16 cellular contexts compared by ENCODE assay signal in the genomic region with DNA sequence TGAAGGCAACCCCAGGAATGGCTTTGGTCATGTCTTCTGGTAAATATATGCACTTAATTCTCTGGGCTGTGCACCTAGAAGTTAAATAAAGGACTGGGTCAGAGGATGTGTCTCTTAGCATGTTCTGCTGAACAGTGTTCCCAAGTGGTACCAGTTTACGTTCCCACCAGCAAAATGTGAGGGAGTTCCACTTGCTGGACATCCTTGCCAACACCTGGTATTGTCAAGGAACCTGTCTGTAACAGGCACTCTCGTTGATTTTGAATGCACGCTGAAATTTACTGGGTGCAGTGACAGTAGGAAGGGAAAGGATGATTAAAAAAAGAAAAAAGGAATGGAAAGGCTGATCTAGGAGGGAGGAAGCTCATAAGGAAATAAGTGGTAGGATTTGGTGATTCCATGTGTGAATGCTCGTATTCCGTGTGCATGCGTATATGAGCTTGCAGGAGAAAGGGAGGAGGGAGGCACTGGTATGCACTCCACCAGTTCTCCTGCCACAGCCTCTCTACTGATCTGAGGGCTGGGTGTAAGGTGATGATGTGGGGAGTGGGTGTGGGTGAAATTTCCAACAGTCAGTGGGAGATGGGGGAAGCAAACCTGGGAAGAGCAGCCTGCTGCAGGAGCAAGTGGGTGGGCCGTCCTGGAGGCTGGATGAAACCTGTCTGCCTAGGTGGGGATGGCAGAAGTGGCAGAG. TPM values are rescaled to one million over a fixed set of nuclear protein-coding genes. Genes with fewer than 3 reads are reported as not detected.
DNase-seq lines count a peak whose midpoint lies in the region; ATAC-seq and TF ChIP-seq lines count a peak whose summit lies in the region.
"Had no signal": no experiment of that assay in that cellular context is flagged by ENCODE, and none has a peak within 500 bp of the region (broad histone marks: within the 10 kb centered on the region; RNA-seq: fewer than 3 reads in every experiment).

No MANE protein-coding gene starts in this region.

- H3K36me3 Mint-ChIP-seq in activated naive CD4-positive, alpha-beta T cell treated with anti-CD3 and anti-CD28 coated beads, Interleukin-2, amount 10 ng/mL, durations not matched to agents 7 days and 5 days, result peaks cover 50% of the 10 kb centered on the region
- H3K36me3 Mint-ChIP-seq in activated naive CD4-positive, alpha-beta T cell treated with anti-CD3 and anti-CD28 coated beads for 36 hours (ENCODE audit: low read depth), result peaks cover 36% of the 10 kb centered on the region
- peaks cover 59% of the 10 kb centered on the region for H3K36me3 Mint-ChIP-seq in activated CD8-positive, alpha-beta T cell treated with anti-CD3 and anti-CD28 coated beads, Interleukin-2, amount 10 ng/mL, durations not matched to agents 7 days and 5 days (ENCODE audit: low read depth)
- H3K36me3 Mint-ChIP-seq in immature natural killer cell, result peaks cover 0 to 19% (median 10%) of the 10 kb centered on the region in 3 donors
- peaks cover 51% of the 10 kb centered on the region for H3K36me3 Mint-ChIP-seq in stimulated activated memory B cell treated with anti-CD40 and anti-IgM and Interleukin-4, amounts not matched to agents 10 μg/mL and 1 μg/mL and 100 μg/mL, for 72 hours

- H3K27ac ChIP-seq in A673 (ENCODE audit: low read depth, low read length, poor library complexity, severe bottlenecking), result no peak overlapping the region

- H3K27me3 Mint-ChIP-seq in activated naive CD4-positive, alpha-beta T cell treated with anti-CD3 and anti-CD28 coated beads, Interleukin-2, amount 10 ng/mL, durations not matched to agents 7 days and 5 days, result no peaks in the 10 kb centered on the region
- H3K27me3 Mint-ChIP-seq in activated naive CD4-positive, alpha-beta T cell treated with anti-CD3 and anti-CD28 coated beads for 36 hours (ENCODE audit: low read depth), result no peaks in the 10 kb centered on the region
- no peaks in the 10 kb centered on the region for H3K27me3 Mint-ChIP-seq in activated CD8-positive, alpha-beta T cell treated with anti-CD3 and anti-CD28 coated beads, Interleukin-2, amount 10 ng/mL, durations not matched to agents 7 days and 5 days (ENCODE audit: low read depth)
- peaks cover 0 to 2% (median 1%) of the 10 kb centered on the region in 3 donors for H3K27me3 Mint-ChIP-seq in immature natural killer cell (ENCODE audit: low read depth in 3 of 3)
- no peaks in the 10 kb centered on the region for H3K27me3 Mint-ChIP-seq in stimulated activated memory B cell treated with anti-CD40 and anti-IgM and Interleukin-4, amounts not matched to agents 10 μg/mL and 1 μg/mL and 100 μg/mL, for 72 hours

- BruUV-seq in A673 (replicated peaks; lab: Mats Ljungman, UMichigan), result no TSS peak

- POLR2A ChIA-PET in activated CD8-positive, alpha-beta T cell treated with anti-CD3 and anti-CD28 coated beads, Interleukin-2, amount 10 ng/mL, durations not matched to agents 7 days and 5 days (lab: Charles Lee), result no interaction called here
- POLR2A ChIA-PET in A673 (lab: Charles Lee; ENCODE audit: low non-redundant PET), result no interaction called here

- intact Hi-C loops in activated naive CD4-positive, alpha-beta T cell treated with anti-CD3 and anti-CD28 coated beads for 36 hours (cut with micrococcal nuclease), result no loop called here
- intact Hi-C loops in A673 (cut with micrococcal nuclease; ENCODE audit: unreplicated experiment), result loop anchor here (5.0 kb wide), 1 partner anchor 40 kb away; no protein-coding TSS in a partner anchor

- H3K4me1 ChIP-seq in A673 (ENCODE audit: insufficient read depth, low read length, poor library complexity, severe bottlenecking), result peaks cover 65% of the 10 kb centered on the region

- H3K36me3 ChIP-seq in A673 (ENCODE audit: insufficient read depth, low read length, poor library complexity, severe bottlenecking), result peaks cover 6% of the 10 kb centered on the region

- H3K27ac Mint-ChIP-seq in activated naive CD4-positive, alpha-beta T cell treated with anti-CD3 and anti-CD28 coated beads, Interleukin-2, amount 10 ng/mL, durations not matched to agents 7 days and 5 days, result peak overlapping the region; percentile 8
- H3K27ac Mint-ChIP-seq in activated naive CD4-positive, alpha-beta T cell treated with anti-CD3 and anti-CD28 coated beads for 36 hours, result no peak overlapping the region
- H3K27ac Mint-ChIP-seq in activated CD8-positive, alpha-beta T cell treated with anti-CD3 and anti-CD28 coated beads, Interleukin-2, amount 10 ng/mL, durations not matched to agents 7 days and 5 days, result peak overlapping the region; percentile 61
- H3K27ac Mint-ChIP-seq in immature natural killer cell, result peak overlapping the region; percentile 20 to 87 (median 76)
- H3K27ac Mint-ChIP-seq in stimulated activated memory B cell treated with anti-CD40 and anti-IgM and Interleukin-4, amounts not matched to agents 10 μg/mL and 1 μg/mL and 100 μg/mL, for 72 hours, result peak overlapping the region; percentile 62

- H3K9me3 Mint-ChIP-seq in activated naive CD4-positive, alpha-beta T cell treated with anti-CD3 and anti-CD28 coated beads, Interleukin-2, amount 10 ng/mL, durations not matched to agents 7 days and 5 days, result no peaks in the 10 kb centered on the region
- no peaks in the 10 kb centered on the region for H3K9me3 Mint-ChIP-seq in activated naive CD4-positive, alpha-beta T cell treated with anti-CD3 and anti-CD28 coated beads for 36 hours
- no peaks in the 10 kb centered on the region for H3K9me3 Mint-ChIP-seq in activated CD8-positive, alpha-beta T cell treated with anti-CD3 and anti-CD28 coated beads, Interleukin-2, amount 10 ng/mL, durations not matched to agents 7 days and 5 days (ENCODE audit: insufficient read depth)
- no peaks in the 10 kb centered on the region for H3K9me3 Mint-ChIP-seq in immature natural killer cell
- H3K9me3 Mint-ChIP-seq in stimulated activated memory B cell treated with anti-CD40 and anti-IgM and Interleukin-4, amounts not matched to agents 10 μg/mL and 1 μg/mL and 100 μg/mL, for 72 hours, result no peaks in the 10 kb centered on the region

- no peak for TF ChIP-seq CTCF in A673 (conservative IDR thresholded peaks at IDR 0.05; ENCODE audit: low read depth, low read length)

- CTCF ChIA-PET in activated naive CD4-positive, alpha-beta T cell treated with anti-CD3 and anti-CD28 coated beads, Interleukin-2, amount 10 ng/mL, durations not matched to agents 7 days and 5 days (lab: Charles Lee), result no interaction called here
- CTCF ChIA-PET in activated naive CD4-positive, alpha-beta T cell treated with anti-CD3 and anti-CD28 coated beads for 36 hours (lab: Charles Lee), result interaction anchor here (2.0 kb wide), 1 partner anchor 43 kb away, joined by 5 read pairs; no protein-coding TSS in a partner anchor
- CTCF ChIA-PET in activated CD8-positive, alpha-beta T cell treated with anti-CD3 and anti-CD28 coated beads, Interleukin-2, amount 10 ng/mL, durations not matched to agents 7 days and 5 days (lab: Charles Lee), result interaction anchor here (1.3 to 1.7 kb wide), 3 partner anchors 11 to 29 kb away, joined by 3 to 9 read pairs (median 4); no protein-coding TSS in a partner anchor
- CTCF ChIA-PET in A673 (lab: Charles Lee), result no interaction called here

- no peaks in the 10 kb centered on the region for H3K27me3 ChIP-seq in A673 (replicated peaks; ENCODE audit: insufficient read depth, low read depth, low read length, poor library complexity)
- H3K27me3 ChIP-seq: upper lobe of left lung had no signal

- H3K4me3 Mint-ChIP-seq in activated naive CD4-positive, alpha-beta T cell treated with anti-CD3 and anti-CD28 coated beads, Interleukin-2, amount 10 ng/mL, durations not matched to agents 7 days and 5 days, result no peak overlapping the region
- H3K4me3 Mint-ChIP-seq in activated naive CD4-positive, alpha-beta T cell treated with anti-CD3 and anti-CD28 coated beads for 36 hours, result no peak overlapping the region
- H3K4me3 Mint-ChIP-seq in activated CD8-positive, alpha-beta T cell treated with anti-CD3 and anti-CD28 coated beads, Interleukin-2, amount 10 ng/mL, durations not matched to agents 7 days and 5 days, result no peak overlapping the region
- peak overlapping the region in 4 of 5 donors; percentile 2 to 64 (median 26) for H3K4me3 Mint-ChIP-seq in immature natural killer cell
- H3K4me3 Mint-ChIP-seq in stimulated activated memory B cell treated with anti-CD40 and anti-IgM and Interleukin-4, amounts not matched to agents 10 μg/mL and 1 μg/mL and 100 μg/mL, for 72 hours, result no peak overlapping the region

- no peak overlapping the region for H3K4me3 ChIP-seq in A673 (ENCODE audit: low read depth, low read length, poor library complexity, severe bottlenecking)
- H3K4me3 ChIP-seq: upper lobe of left lung had no signal

- peaks cover 71% of the 10 kb centered on the region for H3K4me1 Mint-ChIP-seq in activated naive CD4-positive, alpha-beta T cell treated with anti-CD3 and anti-CD28 coated beads, Interleukin-2, amount 10 ng/mL, durations not matched to agents 7 days and 5 days
- H3K4me1 Mint-ChIP-seq in activated naive CD4-positive, alpha-beta T cell treated with anti-CD3 and anti-CD28 coated beads for 36 hours (ENCODE audit: low read depth), result peaks cover 79% of the 10 kb centered on the region
- H3K4me1 Mint-ChIP-seq in activated CD8-positive, alpha-beta T cell treated with anti-CD3 and anti-CD28 coated beads, Interleukin-2, amount 10 ng/mL, durations not matched to agents 7 days and 5 days (ENCODE audit: low read depth), result peaks cover 73% of the 10 kb centered on the region
- H3K4me1 Mint-ChIP-seq in immature natural killer cell, result peaks cover 79 to 82% of the 10 kb centered on the region in 2 donors
- H3K4me1 Mint-ChIP-seq in stimulated activated memory B cell treated with anti-CD40 and anti-IgM and Interleukin-4, amounts not matched to agents 10 μg/mL and 1 μg/mL and 100 μg/mL, for 72 hours, result peaks cover 77% of the 10 kb centered on the region

- no peak for ATAC-seq in activated CD8-positive, alpha-beta T cell treated with anti-CD3 and anti-CD28 coated beads, Interleukin-2, amount 10 ng/mL, durations not matched to agents 7 days and 5 days
- ATAC-seq in stimulated activated memory B cell treated with anti-CD40 and anti-IgM and Interleukin-4, amounts not matched to agents 10 μg/mL and 1 μg/mL and 100 μg/mL, for 72 hours, result no peak
- ATAC-seq in GM18520 (IDR thresholded peaks at IDR 0.05; ENCODE audit: unreplicated experiment), result no peak
- no peak for ATAC-seq in GM21576 (IDR thresholded peaks at IDR 0.05; ENCODE audit: unreplicated experiment)
- ATAC-seq: PC-3 had no signal

- no peak for DNase-seq in activated naive CD4-positive, alpha-beta T cell treated with anti-CD3 and anti-CD28 coated beads, Interleukin-2, amount 10 ng/mL, durations not matched to agents 7 days and 5 days
- no peak for DNase-seq in activated naive CD4-positive, alpha-beta T cell treated with anti-CD3 and anti-CD28 coated beads for 36 hours
- no peak for DNase-seq in activated CD8-positive, alpha-beta T cell treated with anti-CD3 and anti-CD28 coated beads, Interleukin-2, amount 10 ng/mL, durations not matched to agents 7 days and 5 days
- DNase-seq in immature natural killer cell (no peak), A673 (ENCODE audit: low spot score) (no peak)
- DNase-seq: activated CD4-positive, alpha-beta T cell treated with anti-CD3 and anti-CD28 coated beads, Interleukin-2, amount 50 U/mL, for 48 hours; DMS79 treated with DMSO at 0.1 percent for 48 hours; KG1; NCI-H1694; NCI-H510A treated with DMSO at 0.1 percent for 48 hours; PC-3; SW 1271; upper lobe of left lung had no signal

- no peaks in the 10 kb centered on the region for H3K9me3 ChIP-seq in A673 (ENCODE audit: low read depth, low read length, poor library complexity, severe bottlenecking)
- H3K9me3 ChIP-seq: upper lobe of left lung had no signal

RNA-seq across cellular contexts. Expression of a gene that starts 14.9 kb away (rescaled TPM):
- 100 to 1,000 TPM in 1 of 2 experiments, 10 to 100 TPM in 1; 94.7 to 108 TPM for total RNA-seq in activated naive CD4-positive, alpha-beta T cell treated with anti-CD3 and anti-CD28 coated beads for 36 hours
- total RNA-seq in activated CD8-positive, alpha-beta T cell treated with anti-CD3 and anti-CD28 coated beads, Interleukin-2, amount 10 ng/mL, durations not matched to agents 7 days and 5 days, result 100 to 1,000 TPM; 155 to 161 TPM
- 10 to 100 TPM; 12.1 to 91.3 (median 23.0) TPM for polyA plus RNA-seq in immature natural killer cell
- 96.2 and 101 TPM in 2 replicates for total RNA-seq in A673 (2021)

RNA-seq across cellular contexts. Expression of a gene that starts 26.7 kb away (rescaled TPM):
- 10 to 100 TPM; 10.1 to 11.7 TPM for total RNA-seq in activated naive CD4-positive, alpha-beta T cell treated with anti-CD3 and anti-CD28 coated beads for 36 hours
- 10 to 100 TPM; 29.2 to 30.1 TPM for total RNA-seq in activated CD8-positive, alpha-beta T cell treated with anti-CD3 and anti-CD28 coated beads, Interleukin-2, amount 10 ng/mL, durations not matched to agents 7 days and 5 days
- 10 to 100 TPM; 12.8 to 26.3 (median 26.1) TPM for polyA plus RNA-seq in immature natural killer cell
- total RNA-seq in A673 (2021), result 36.2 and 46.3 TPM in 2 replicates

Comparison
In these comparisons a context has a peak if more than half of its experiments do, and no peak if none do; other contexts are left out.
1. CTCF ChIA-PET loops: an anchor here in activated naive CD4-positive, alpha-beta T cell treated with anti-CD3 and anti-CD28 coated beads for 36 hours (2.0 kb wide) and activated CD8-positive, alpha-beta T cell treated with anti-CD3 and anti-CD28 coated beads, Interleukin-2, amount 10 ng/mL, durations not matched to agents 7 days and 5 days (1.3 to 1.7 kb wide); none called in activated naive CD4-positive, alpha-beta T cell treated with anti-CD3 and anti-CD28 coated beads, Interleukin-2, amount 10 ng/mL, durations not matched to agents 7 days and 5 days and A673.
2. H3K4me3 Mint-ChIP-seq: peak in immature natural killer cell (4 of 5); none in activated naive CD4-positive, alpha-beta T cell treated with anti-CD3 and anti-CD28 coated beads, Interleukin-2, amount 10 ng/mL, durations not matched to agents 7 days and 5 days (single experiment), activated naive CD4-positive, alpha-beta T cell treated with anti-CD3 and anti-CD28 coated beads for 36 hours (single experiment), activated CD8-positive, alpha-beta T cell treated with anti-CD3 and anti-CD28 coated beads, Interleukin-2, amount 10 ng/mL, durations not matched to agents 7 days and 5 days (single experiment) and stimulated activated memory B cell treated with anti-CD40 and anti-IgM and Interleukin-4, amounts not matched to agents 10 μg/mL and 1 μg/mL and 100 μg/mL, for 72 hours (single experiment).